Comparison of ENCODE assay signal across 1 cellular context in the genomic region with DNA sequence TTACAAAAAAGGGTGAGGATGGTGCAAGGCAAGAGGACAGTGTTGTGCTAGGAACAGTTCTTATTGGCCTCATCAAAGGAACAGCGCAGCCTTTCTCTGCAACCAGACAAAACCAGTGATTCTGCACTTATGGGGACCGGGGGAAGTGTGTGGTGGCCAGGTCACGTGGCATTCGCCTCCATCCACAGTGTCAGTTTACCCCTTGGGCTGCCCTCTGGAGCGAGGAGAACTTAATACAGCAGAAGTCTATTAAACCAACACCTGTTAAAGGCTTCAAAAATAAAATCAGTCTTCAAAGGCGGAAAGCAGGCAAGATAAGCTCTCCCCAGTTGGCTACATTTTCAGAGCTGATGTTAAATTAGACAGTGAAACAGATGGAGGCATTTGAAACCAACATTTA.
TF ChIP-seq lines count a peak whose summit lies in the region.

No MANE protein-coding gene starts in this region.

TF ChIP-seq in IMR-90, 13 proteins besides CTCF, POLR2A, EP300 and RAD21 (continued from another document):
- TF ChIP-seq, protein P1, sequence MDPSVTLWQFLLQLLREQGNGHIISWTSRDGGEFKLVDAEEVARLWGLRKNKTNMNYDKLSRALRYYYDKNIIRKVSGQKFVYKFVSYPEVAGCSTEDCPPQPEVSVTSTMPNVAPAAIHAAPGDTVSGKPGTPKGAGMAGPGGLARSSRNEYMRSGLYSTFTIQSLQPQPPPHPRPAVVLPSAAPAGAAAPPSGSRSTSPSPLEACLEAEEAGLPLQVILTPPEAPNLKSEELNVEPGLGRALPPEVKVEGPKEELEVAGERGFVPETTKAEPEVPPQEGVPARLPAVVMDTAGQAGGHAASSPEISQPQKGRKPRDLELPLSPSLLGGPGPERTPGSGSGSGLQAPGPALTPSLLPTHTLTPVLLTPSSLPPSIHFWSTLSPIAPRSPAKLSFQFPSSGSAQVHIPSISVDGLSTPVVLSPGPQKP (IDR thresholded peaks at IDR 0.05; ENCODE audit: borderline replicate concordance, low read depth, low read length) = no peak
- TF ChIP-seq RCOR1 (IDR thresholded peaks at IDR 0.05; ENCODE audit: insufficient replicate concordance, low read length) (no peak), MAFK (IDR thresholded peaks at IDR 0.05; ENCODE audit: low read depth, low read length) (no peak), SMC3 (IDR thresholded peaks at IDR 0.05; ENCODE audit: low read depth, low read length) (no peak), NFE2L2 (IDR thresholded peaks at IDR 0.05; ENCODE audit: low read depth, low read length) (no peak), FOS (IDR thresholded peaks at IDR 0.05; ENCODE audit: low read depth, low read length) (no peak)
- TF ChIP-seq, protein P2, sequence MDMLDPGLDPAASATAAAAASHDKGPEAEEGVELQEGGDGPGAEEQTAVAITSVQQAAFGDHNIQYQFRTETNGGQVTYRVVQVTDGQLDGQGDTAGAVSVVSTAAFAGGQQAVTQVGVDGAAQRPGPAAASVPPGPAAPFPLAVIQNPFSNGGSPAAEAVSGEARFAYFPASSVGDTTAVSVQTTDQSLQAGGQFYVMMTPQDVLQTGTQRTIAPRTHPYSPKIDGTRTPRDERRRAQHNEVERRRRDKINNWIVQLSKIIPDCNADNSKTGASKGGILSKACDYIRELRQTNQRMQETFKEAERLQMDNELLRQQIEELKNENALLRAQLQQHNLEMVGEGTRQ (IDR thresholded peaks at IDR 0.05; ENCODE audit: low read depth, low read length) = no peak
